In the genomic region with DNA sequence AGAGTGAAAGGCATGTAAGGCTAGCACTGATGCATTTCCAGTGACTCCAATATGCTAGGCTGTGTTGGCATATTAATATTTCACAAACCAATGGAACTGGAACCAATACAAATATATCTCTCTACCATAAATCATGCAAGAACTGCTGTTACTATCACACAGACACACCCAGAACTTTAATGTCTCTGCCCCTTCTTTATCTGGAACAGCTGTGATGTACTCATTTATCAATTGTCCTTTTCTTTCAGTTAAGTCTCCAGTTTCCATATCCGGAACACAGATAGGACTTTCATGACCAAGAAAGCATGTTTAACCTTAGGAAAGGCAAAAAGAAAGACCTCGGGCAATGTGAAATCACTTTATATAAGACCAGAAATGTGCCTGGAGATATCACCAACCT, we compare ENCODE assay signal across 1 cellular context.
TF ChIP-seq lines count a peak whose summit lies in the region.

No MANE protein-coding gene starts in this region.

TF ChIP-seq in K562, 482 proteins besides CTCF, POLR2A, EP300 and RAD21 (continued from another document and continues in another):
- TF ChIP-seq, protein P1, sequence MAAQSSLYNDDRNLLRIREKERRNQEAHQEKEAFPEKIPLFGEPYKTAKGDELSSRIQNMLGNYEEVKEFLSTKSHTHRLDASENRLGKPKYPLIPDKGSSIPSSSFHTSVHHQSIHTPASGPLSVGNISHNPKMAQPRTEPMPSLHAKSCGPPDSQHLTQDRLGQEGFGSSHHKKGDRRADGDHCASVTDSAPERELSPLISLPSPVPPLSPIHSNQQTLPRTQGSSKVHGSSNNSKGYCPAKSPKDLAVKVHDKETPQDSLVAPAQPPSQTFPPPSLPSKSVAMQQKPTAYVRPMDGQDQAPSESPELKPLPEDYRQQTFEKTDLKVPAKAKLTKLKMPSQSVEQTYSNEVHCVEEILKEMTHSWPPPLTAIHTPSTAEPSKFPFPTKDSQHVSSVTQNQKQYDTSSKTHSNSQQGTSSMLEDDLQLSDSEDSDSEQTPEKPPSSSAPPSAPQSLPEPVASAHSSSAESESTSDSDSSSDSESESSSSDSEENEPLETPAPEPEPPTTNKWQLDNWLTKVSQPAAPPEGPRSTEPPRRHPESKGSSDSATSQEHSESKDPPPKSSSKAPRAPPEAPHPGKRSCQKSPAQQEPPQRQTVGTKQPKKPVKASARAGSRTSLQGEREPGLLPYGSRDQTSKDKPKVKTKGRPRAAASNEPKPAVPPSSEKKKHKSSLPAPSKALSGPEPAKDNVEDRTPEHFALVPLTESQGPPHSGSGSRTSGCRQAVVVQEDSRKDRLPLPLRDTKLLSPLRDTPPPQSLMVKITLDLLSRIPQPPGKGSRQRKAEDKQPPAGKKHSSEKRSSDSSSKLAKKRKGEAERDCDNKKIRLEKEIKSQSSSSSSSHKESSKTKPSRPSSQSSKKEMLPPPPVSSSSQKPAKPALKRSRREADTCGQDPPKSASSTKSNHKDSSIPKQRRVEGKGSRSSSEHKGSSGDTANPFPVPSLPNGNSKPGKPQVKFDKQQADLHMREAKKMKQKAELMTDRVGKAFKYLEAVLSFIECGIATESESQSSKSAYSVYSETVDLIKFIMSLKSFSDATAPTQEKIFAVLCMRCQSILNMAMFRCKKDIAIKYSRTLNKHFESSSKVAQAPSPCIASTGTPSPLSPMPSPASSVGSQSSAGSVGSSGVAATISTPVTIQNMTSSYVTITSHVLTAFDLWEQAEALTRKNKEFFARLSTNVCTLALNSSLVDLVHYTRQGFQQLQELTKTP (IDR thresholded peaks at IDR 0.05; ENCODE audit: low read depth in 1 of 2, partially characterized antibody in 2 of 2), result no peak
- peak in 1 of 2 experiments; percentile 38; a peak in 1 of 4 replicates for TF ChIP-seq HDAC1 (IDR thresholded peaks at IDR 0.05)
- TF ChIP-seq SMARCC2 (IDR thresholded peaks at IDR 0.05; ENCODE audit: low read depth), result peak; percentile 53; the same call in 1 of the 2 replicates
- TF ChIP-seq GATAD2A (IDR thresholded peaks at IDR 0.05), result no peak
- no peak for TF ChIP-seq ILK (tag; IDR thresholded peaks at IDR 0.05; ENCODE audit: borderline replicate concordance, low read depth)
- peak; percentile 3; the same call in 1 of the 2 replicates for TF ChIP-seq JUND (IDR thresholded peaks at IDR 0.05; ENCODE audit: borderline replicate concordance, low read depth, low read length)
- no peak; the same call in 2 of the 3 replicates for TF ChIP-seq JUND (tag; IDR thresholded peaks at IDR 0.05; ENCODE audit: borderline replicate concordance, low read depth, low read length)
- TF ChIP-seq CBFA2T2 (conservative IDR thresholded peaks at IDR 0.05), result peak; percentile 89
- TF ChIP-seq KDM1A (IDR thresholded peaks at IDR 0.05), result peak; percentile 35 to 48; a peak in 3 of 4 replicates
- TF ChIP-seq, protein P2, sequence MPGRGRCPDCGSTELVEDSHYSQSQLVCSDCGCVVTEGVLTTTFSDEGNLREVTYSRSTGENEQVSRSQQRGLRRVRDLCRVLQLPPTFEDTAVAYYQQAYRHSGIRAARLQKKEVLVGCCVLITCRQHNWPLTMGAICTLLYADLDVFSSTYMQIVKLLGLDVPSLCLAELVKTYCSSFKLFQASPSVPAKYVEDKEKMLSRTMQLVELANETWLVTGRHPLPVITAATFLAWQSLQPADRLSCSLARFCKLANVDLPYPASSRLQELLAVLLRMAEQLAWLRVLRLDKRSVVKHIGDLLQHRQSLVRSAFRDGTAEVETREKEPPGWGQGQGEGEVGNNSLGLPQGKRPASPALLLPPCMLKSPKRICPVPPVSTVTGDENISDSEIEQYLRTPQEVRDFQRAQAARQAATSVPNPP (IDR thresholded peaks at IDR 0.05; ENCODE audit: borderline replicate concordance, insufficient read depth, insufficient read length), result no peak
- no peak for TF ChIP-seq KLF1 (tag; IDR thresholded peaks at IDR 0.05)
- TF ChIP-seq KHSRP (IDR thresholded peaks at IDR 0.05), result peak; percentile 65; the same call in 1 of the 2 replicates
- no peak for TF ChIP-seq ELF1 (tag; IDR thresholded peaks at IDR 0.05)
- TF ChIP-seq U2AF2 (optimal IDR thresholded peaks at IDR 0.05; ENCODE audit: low read depth, low read length), result no peak
- 0 out of 2 replicates have a peak, but pooled peaks have one; percentile 29 for TF ChIP-seq EP400 (IDR thresholded peaks at IDR 0.05)
- TF ChIP-seq ZKSCAN1 (IDR thresholded peaks at IDR 0.05; ENCODE audit: low read depth, low read length), result no peak
- TF ChIP-seq TAL1 (IDR thresholded peaks at IDR 0.05), result peak; percentile 87
- TF ChIP-seq NCOR1 (IDR thresholded peaks at IDR 0.05), result peak; percentile 90
- no peak for TF ChIP-seq MTF1 (CRISPR knock-in tag; IDR thresholded peaks at IDR 0.05; ENCODE audit: borderline replicate concordance)
- TF ChIP-seq SMAD4 (CRISPR knock-in tag; conservative IDR thresholded peaks at IDR 0.05), result peak; percentile 66; the same call in 1 of the 2 replicates
- no peak for TF ChIP-seq ZNF583 (CRISPR knock-in tag; IDR thresholded peaks at IDR 0.05)
- peak; percentile 51 for TF ChIP-seq CCNT2 (IDR thresholded peaks at IDR 0.05; ENCODE audit: borderline replicate concordance, extremely low read depth, insufficient read length, low read depth, low read length)
- TF ChIP-seq ZNF212 (CRISPR knock-in tag; IDR thresholded peaks at IDR 0.05), result no peak
- TF ChIP-seq, protein P3, sequence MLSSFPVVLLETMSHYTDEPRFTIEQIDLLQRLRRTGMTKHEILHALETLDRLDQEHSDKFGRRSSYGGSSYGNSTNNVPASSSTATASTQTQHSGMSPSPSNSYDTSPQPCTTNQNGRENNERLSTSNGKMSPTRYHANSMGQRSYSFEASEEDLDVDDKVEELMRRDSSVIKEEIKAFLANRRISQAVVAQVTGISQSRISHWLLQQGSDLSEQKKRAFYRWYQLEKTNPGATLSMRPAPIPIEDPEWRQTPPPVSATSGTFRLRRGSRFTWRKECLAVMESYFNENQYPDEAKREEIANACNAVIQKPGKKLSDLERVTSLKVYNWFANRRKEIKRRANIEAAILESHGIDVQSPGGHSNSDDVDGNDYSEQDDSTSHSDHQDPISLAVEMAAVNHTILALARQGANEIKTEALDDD (IDR thresholded peaks at IDR 0.05), result 0 out of 2 replicates have a peak, but pooled peaks have one; percentile 32
- peak; percentile 68; the same call in 1 of the 2 replicates for TF ChIP-seq SMARCE1 (IDR thresholded peaks at IDR 0.05)
- TF ChIP-seq RCOR1 (IDR thresholded peaks at IDR 0.05; ENCODE audit: borderline replicate concordance in 1 of 2, low read depth in 2 of 2, low read length in 2 of 2), result peak in 1 of 2 experiments; percentile 49; a peak in 1 of 4 replicates
- TF ChIP-seq, protein P4, sequence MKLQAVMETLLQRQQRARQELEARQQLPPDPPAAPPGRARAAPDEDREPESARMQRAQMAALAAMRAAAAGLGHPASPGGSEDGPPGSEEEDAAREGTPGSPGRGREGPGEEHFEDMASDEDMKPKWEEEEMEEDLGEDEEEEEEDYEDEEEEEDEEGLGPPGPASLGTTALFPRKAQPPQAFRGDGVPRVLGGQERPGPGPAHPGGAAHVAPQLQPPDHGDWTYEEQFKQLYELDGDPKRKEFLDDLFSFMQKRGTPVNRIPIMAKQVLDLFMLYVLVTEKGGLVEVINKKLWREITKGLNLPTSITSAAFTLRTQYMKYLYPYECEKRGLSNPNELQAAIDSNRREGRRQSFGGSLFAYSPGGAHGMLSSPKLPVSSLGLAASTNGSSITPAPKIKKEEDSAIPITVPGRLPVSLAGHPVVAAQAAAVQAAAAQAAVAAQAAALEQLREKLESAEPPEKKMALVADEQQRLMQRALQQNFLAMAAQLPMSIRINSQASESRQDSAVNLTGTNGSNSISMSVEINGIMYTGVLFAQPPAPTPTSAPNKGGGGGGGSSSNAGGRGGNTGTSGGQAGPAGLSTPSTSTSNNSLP (IDR thresholded peaks at IDR 0.05; ENCODE audit: borderline replicate concordance, low read depth, low read length), result peak; percentile 96; the same call in 1 of the 2 replicates
- TF ChIP-seq HNRNPL (IDR thresholded peaks at IDR 0.05; ENCODE audit: low read depth, low read length), result 0 out of 2 replicates have a peak, but pooled peaks have one; percentile 40
- no peak for TF ChIP-seq RFX5 (IDR thresholded peaks at IDR 0.05; ENCODE audit: low read depth, low read length)
- no peak for TF ChIP-seq NFYB (IDR thresholded peaks at IDR 0.05; ENCODE audit: extremely low read depth, insufficient read length)
- TF ChIP-seq MAZ (CRISPR knock-in tag; conservative IDR thresholded peaks at IDR 0.05 in 1 of 2, IDR thresholded peaks at IDR 0.05 in 1 of 2), result no peak
- TF ChIP-seq, protein P5, sequence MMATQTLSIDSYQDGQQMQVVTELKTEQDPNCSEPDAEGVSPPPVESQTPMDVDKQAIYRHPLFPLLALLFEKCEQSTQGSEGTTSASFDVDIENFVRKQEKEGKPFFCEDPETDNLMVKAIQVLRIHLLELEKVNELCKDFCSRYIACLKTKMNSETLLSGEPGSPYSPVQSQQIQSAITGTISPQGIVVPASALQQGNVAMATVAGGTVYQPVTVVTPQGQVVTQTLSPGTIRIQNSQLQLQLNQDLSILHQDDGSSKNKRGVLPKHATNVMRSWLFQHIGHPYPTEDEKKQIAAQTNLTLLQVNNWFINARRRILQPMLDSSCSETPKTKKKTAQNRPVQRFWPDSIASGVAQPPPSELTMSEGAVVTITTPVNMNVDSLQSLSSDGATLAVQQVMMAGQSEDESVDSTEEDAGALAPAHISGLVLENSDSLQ (IDR thresholded peaks at IDR 0.05), result peak; percentile 93
- no peak for TF ChIP-seq DDX20 (tag; IDR thresholded peaks at IDR 0.05; ENCODE audit: low read depth)
- TF ChIP-seq, protein P6, sequence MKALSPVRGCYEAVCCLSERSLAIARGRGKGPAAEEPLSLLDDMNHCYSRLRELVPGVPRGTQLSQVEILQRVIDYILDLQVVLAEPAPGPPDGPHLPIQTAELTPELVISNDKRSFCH (CRISPR knock-in tag; IDR thresholded peaks at IDR 0.05), result no peak
- TF ChIP-seq, protein P6 (tag; IDR thresholded peaks at IDR 0.05), result no peak
- TF ChIP-seq, protein P7, sequence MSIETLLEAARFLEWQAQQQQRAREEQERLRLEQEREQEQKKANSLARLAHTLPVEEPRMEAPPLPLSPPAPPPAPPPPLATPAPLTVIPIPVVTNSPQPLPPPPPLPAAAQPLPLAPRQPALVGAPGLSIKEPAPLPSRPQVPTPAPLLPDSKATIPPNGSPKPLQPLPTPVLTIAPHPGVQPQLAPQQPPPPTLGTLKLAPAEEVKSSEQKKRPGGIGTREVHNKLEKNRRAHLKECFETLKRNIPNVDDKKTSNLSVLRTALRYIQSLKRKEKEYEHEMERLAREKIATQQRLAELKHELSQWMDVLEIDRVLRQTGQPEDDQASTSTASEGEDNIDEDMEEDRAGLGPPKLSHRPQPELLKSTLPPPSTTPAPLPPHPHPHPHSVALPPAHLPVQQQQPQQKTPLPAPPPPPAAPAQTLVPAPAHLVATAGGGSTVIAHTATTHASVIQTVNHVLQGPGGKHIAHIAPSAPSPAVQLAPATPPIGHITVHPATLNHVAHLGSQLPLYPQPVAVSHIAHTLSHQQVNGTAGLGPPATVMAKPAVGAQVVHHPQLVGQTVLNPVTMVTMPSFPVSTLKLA (conservative IDR thresholded peaks at IDR 0.05), result peak in 1 of 2 experiments; percentile 41; a peak in 1 of 4 replicates
- TF ChIP-seq MECOM (CRISPR knock-in tag; IDR thresholded peaks at IDR 0.05), result peak; percentile 74; the same call in 1 of the 2 replicates
- TF ChIP-seq, protein P8, sequence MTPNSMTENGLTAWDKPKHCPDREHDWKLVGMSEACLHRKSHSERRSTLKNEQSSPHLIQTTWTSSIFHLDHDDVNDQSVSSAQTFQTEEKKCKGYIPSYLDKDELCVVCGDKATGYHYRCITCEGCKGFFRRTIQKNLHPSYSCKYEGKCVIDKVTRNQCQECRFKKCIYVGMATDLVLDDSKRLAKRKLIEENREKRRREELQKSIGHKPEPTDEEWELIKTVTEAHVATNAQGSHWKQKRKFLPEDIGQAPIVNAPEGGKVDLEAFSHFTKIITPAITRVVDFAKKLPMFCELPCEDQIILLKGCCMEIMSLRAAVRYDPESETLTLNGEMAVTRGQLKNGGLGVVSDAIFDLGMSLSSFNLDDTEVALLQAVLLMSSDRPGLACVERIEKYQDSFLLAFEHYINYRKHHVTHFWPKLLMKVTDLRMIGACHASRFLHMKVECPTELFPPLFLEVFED (CRISPR knock-in tag; conservative IDR thresholded peaks at IDR 0.05), result no peak
- TF ChIP-seq, protein P9, sequence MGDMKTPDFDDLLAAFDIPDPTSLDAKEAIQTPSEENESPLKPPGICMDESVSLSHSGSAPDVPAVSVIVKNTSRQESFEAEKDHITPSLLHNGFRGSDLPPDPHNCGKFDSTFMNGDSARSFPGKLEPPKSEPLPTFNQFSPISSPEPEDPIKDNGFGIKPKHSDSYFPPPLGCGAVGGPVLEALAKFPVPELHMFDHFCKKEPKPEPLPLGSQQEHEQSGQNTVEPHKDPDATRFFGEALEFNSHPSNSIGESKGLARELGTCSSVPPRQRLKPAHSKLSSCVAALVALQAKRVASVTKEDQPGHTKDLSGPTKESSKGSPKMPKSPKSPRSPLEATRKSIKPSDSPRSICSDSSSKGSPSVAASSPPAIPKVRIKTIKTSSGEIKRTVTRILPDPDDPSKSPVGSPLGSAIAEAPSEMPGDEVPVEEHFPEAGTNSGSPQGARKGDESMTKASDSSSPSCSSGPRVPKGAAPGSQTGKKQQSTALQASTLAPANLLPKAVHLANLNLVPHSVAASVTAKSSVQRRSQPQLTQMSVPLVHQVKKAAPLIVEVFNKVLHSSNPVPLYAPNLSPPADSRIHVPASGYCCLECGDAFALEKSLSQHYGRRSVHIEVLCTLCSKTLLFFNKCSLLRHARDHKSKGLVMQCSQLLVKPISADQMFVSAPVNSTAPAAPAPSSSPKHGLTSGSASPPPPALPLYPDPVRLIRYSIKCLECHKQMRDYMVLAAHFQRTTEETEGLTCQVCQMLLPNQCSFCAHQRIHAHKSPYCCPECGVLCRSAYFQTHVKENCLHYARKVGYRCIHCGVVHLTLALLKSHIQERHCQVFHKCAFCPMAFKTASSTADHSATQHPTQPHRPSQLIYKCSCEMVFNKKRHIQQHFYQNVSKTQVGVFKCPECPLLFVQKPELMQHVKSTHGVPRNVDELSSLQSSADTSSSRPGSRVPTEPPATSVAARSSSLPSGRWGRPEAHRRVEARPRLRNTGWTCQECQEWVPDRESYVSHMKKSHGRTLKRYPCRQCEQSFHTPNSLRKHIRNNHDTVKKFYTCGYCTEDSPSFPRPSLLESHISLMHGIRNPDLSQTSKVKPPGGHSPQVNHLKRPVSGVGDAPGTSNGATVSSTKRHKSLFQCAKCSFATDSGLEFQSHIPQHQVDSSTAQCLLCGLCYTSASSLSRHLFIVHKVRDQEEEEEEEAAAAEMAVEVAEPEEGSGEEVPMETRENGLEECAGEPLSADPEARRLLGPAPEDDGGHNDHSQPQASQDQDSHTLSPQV (IDR thresholded peaks at IDR 0.05), result peak; percentile 38; the same call in 1 of the 2 replicates
- TF ChIP-seq FOXM1 (IDR thresholded peaks at IDR 0.05; ENCODE audit: low read depth), result peak; percentile 81
- no peak for TF ChIP-seq FOXM1 (CRISPR knock-in tag; IDR thresholded peaks at IDR 0.05; ENCODE audit: low read depth)
- TF ChIP-seq TRIM24 (IDR thresholded peaks at IDR 0.05), result peak; percentile 61 to 85; a peak in 3 of 4 replicates
- peak; percentile 85 for TF ChIP-seq DACH1 (IDR thresholded peaks at IDR 0.05; ENCODE audit: partially characterized antibody)
- peak; percentile 74 for TF ChIP-seq NFIC (IDR thresholded peaks at IDR 0.05)
- peak; percentile 46 for TF ChIP-seq HMGN3 (IDR thresholded peaks at IDR 0.05; ENCODE audit: borderline replicate concordance, extremely low read depth, insufficient read length, low read depth, low read length)
- no peak for TF ChIP-seq ZNF184 (CRISPR knock-in tag; IDR thresholded peaks at IDR 0.05)
